Comparison of ENCODE assay signal across 8 cellular contexts in the genomic region with DNA sequence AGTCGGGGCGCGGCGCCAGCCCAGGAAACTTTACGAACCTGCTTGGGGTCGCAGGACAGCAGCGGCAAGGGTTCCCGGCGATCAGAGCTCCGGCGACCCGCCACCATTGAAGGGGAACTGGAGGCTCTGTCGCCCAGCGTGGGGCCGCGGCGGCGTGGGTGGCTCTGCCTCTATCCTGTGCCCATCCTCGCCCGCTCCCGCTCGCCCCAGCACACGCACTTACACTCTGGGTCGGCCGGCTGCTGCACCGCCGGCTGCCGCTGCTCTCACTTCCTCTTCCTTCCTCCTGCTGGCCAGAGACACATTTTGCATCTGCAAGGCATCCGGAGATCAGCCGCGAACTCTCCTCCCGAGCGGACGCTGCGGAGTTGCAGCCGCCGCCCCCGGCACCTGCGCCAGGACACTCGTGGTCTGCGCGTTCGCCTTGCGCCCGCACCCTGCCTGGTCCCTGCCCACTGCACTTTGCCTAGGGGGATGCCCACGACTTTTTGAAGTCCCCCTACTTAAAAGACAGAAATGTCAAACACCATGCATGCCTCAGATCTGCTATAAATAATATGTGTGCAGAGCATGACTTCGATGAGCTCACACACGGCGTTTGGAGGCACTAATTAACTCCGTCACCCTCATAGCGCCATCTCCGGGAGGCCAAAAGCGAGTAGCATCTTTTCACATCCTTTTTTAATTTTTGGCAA. TPM values are rescaled to one million over a fixed set of nuclear protein-coding genes. Genes with fewer than 3 reads are reported as not detected.
DNase-seq lines count a peak whose midpoint lies in the region; ATAC-seq and TF ChIP-seq lines count a peak whose summit lies in the region.

A gene with protein sequence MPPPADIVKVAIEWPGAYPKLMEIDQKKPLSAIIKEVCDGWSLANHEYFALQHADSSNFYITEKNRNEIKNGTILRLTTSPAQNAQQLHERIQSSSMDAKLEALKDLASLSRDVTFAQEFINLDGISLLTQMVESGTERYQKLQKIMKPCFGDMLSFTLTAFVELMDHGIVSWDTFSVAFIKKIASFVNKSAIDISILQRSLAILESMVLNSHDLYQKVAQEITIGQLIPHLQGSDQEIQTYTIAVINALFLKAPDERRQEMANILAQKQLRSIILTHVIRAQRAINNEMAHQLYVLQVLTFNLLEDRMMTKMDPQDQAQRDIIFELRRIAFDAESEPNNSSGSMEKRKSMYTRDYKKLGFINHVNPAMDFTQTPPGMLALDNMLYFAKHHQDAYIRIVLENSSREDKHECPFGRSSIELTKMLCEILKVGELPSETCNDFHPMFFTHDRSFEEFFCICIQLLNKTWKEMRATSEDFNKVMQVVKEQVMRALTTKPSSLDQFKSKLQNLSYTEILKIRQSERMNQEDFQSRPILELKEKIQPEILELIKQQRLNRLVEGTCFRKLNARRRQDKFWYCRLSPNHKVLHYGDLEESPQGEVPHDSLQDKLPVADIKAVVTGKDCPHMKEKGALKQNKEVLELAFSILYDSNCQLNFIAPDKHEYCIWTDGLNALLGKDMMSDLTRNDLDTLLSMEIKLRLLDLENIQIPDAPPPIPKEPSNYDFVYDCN (minus strand): TSS at position 228 of the 695 bp plus-strand sequence. CDS start 106,174 bp downstream, outside the sequence.

- peak within 1 kb of the TSS; percentile 50 to 69 for H3K9ac ChIP-seq in duodenal mucosa (ENCODE audit: low read depth in 1 of 2, low read length in 2 of 2)

- peak; percentile 47 for TF ChIP-seq CTCF in lower lobe of right lung (IDR thresholded peaks at IDR 0.05)

- H3K27me3 ChIP-seq in duodenal mucosa (ENCODE audit: control insufficient read depth in 1 of 2, insufficient read depth in 2 of 2, low read length in 2 of 2) (peaks cover 0 to 5% of the 10 kb centered on the region in 2 donors), lower lobe of right lung (ENCODE audit: low read depth) (no peaks in the 10 kb centered on the region)

- H3K27ac ChIP-seq in duodenal mucosa (ENCODE audit: low read depth, low read length) (peak within 1 kb of the TSS; percentile 85), lower lobe of right lung (peak within 1 kb of the TSS; percentile 97)

- peak; percentile 45 for TF ChIP-seq POLR2A in GM18505 (IDR thresholded peaks at IDR 0.05; ENCODE audit: borderline replicate concordance, extremely low read depth, insufficient read depth, insufficient read length)

- peaks cover 4 to 8% of the 10 kb centered on the region in 2 donors for H3K4me1 ChIP-seq in duodenal mucosa (ENCODE audit: control insufficient read depth in 1 of 2, insufficient read depth in 2 of 2, low read length in 2 of 2)
- H3K4me1 ChIP-seq in lower lobe of right lung, result peaks cover 37% of the 10 kb centered on the region

- H3K9me3 ChIP-seq in duodenal mucosa (ENCODE audit: control insufficient read depth in 1 of 2, low read length in 2 of 2), result no peaks in the 10 kb centered on the region
- H3K9me3 ChIP-seq in lower lobe of right lung, result no peaks in the 10 kb centered on the region

- H3K36me3 ChIP-seq in duodenal mucosa (ENCODE audit: control insufficient read depth in 1 of 2, insufficient read depth in 2 of 2, low read length in 2 of 2) (no peaks in the 10 kb centered on the region), lower lobe of right lung (no peaks in the 10 kb centered on the region)

- intact Hi-C loops in lower lobe of right lung (cut with DNase I), result no loop called here

- H3K4me3 ChIP-seq in duodenal mucosa (ENCODE audit: low read depth in 1 of 2, low read length in 2 of 2) (peak within 1 kb of the TSS; percentile 65 to 79), lower lobe of right lung (peak within 1 kb of the TSS; percentile 79)

- ATAC-seq in GM18505 (IDR thresholded peaks at IDR 0.05; ENCODE audit: unreplicated experiment) (peak; percentile 91), HG02970 (IDR thresholded peaks at IDR 0.05; ENCODE audit: low FRiP score, unreplicated experiment) (peak; percentile 86), lower lobe of right lung (peak; percentile 88 to 91)

- peak; percentile 32 for DNase-seq in NCI-H446 treated with DMSO at 0.1 percent for 48 hours (lab: John Stamatoyannopoulos, UW)
- DNase-seq in activated CD4-positive, alpha-beta T cell treated with anti-CD3 and anti-CD28 coated beads, Interleukin-2, amount 50 U/mL, for 48 hours, result peak; percentile 75 to 80
- peak; percentile 88 for DNase-seq in lower lobe of right lung
- peak; percentile 46 to 59 (median 57) for DNase-seq in stimulated activated CD4-positive, alpha-beta T cell treated with anti-CD3 and anti-CD28 coated beads, TNF-alpha, amount 100 ng/mL, for 1 hour (ENCODE audit: low read depth in 3 of 3, low spot score in 1 of 3)
- DNase-seq in DMS79 treated with DMSO at 0.1 percent for 48 hours (lab: John Stamatoyannopoulos, UW), result no peak

RNA-seq across cellular contexts. Expression of the gene that starts here (rescaled TPM):
- 60.1 TPM for total RNA-seq in lower lobe of right lung
